Comparison of ENCODE assay signal across 29 cellular contexts in genomic region chr1:204986181-204986580, GRCh38. TPM values are rescaled to one million over a fixed set of nuclear protein-coding genes. Genes with fewer than 3 reads are reported as not detected.
"Had no signal": no experiment of that assay in that cellular context is flagged by ENCODE, and none has a peak within 500 bp of the region (broad histone marks: within the 10 kb centered on the region; RNA-seq: fewer than 3 reads in every experiment).

No MANE protein-coding gene starts in this region.

- ATAC-seq: effector memory CD8-positive, alpha-beta T cell; esophagus mucosa; gastrocnemius medialis; heart right ventricle; left cardiac atrium; left lung; left ventricle myocardium superior; lower lobe of right lung; mucosa of descending colon had no signal

- H3K27ac Mint-ChIP-seq: effector memory CD8-positive, alpha-beta T cell; endodermal cell; mesothelial cell of epicardium had no signal

- DNase-seq: dermis blood vessel endothelial cell; effector CD8-positive, alpha-beta T cell; effector memory CD8-positive, alpha-beta T cell; endodermal cell; esophagus squamous epithelium; foreskin fibroblast; foreskin melanocyte; gastrocnemius medialis; glutamatergic neuron; head of caudate nucleus; heart right ventricle; hippocampal formation; left cardiac atrium; left ventricle myocardium superior; lower lobe of right lung; mesenchymal stem cell; mucosa of descending colon had no signal

- H3K9me3 ChIP-seq: esophagus squamous epithelium, gastrocnemius medialis, heart right ventricle, left lung, lower lobe of right lung, mucosa of descending colon had no signal

- H3K4me3 ChIP-seq: coronary artery, esophagus squamous epithelium, gastrocnemius medialis, heart right ventricle, left lung, lower lobe of right lung, mucosa of descending colon had no signal

- H3K27ac ChIP-seq: coronary artery, epithelial cell of prostate, esophagus squamous epithelium, gastrocnemius medialis, heart right ventricle, left lung, lower lobe of right lung had no signal

- H3K4me3 Mint-ChIP-seq: effector memory CD8-positive, alpha-beta T cell; endodermal cell; mesothelial cell of epicardium had no signal

- H3K36me3 ChIP-seq: gastrocnemius medialis, left lung, lower lobe of right lung had no signal

- H3K36me3 Mint-ChIP-seq: mesothelial cell of epicardium had no signal

- H3K4me1 ChIP-seq: esophagus squamous epithelium, gastrocnemius medialis, left lung, lower lobe of right lung had no signal

- H3K4me1 Mint-ChIP-seq: mesothelial cell of epicardium had no signal

- H3K9me3 Mint-ChIP-seq: effector memory CD8-positive, alpha-beta T cell; endodermal cell; mesothelial cell of epicardium had no signal

RNA-seq across cellular contexts. Expression of gene CNTN2, which starts 56.8 kb away (rescaled TPM):
- total RNA-seq: chondrocyte, dermis blood vessel endothelial cell, gastrocnemius medialis, glomerular endothelial cell, kidney epithelial cell, left lung, lower lobe of right lung, lung microvascular endothelial cell, mesenteric fat pad, myocyte had no signal
- polyA plus RNA-seq: keratinocyte had no signal
